3 cellular contexts compared by ENCODE assay signal in the genomic region with DNA sequence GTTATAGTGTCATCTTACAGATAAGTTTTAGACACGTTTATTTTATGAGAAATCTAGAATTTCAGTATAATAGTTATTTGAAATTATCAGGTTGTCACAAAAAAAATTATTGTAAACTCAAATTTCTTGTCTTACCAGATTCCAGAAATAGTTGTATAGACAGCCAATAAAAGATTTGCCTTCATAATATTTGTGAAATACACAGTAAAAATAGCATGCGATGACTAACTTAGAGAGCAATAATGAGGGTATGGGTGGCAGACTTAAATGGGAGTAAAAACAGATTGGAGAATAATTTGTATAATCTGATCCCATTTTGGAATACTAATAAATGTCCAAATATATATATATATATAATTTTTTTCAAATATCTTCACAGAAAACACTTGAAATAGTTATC.
"Had no signal": no experiment of that assay in that cellular context is flagged by ENCODE, and none has a peak within 500 bp of the region (broad histone marks: within the 10 kb centered on the region; RNA-seq: fewer than 3 reads in every experiment).

No MANE protein-coding gene starts in this region.

- H3K4me3 ChIP-seq: GM12878 had no signal

- DNase-seq: GDM1, GF-D8 had no signal

- ATAC-seq: GM12878 had no signal
